In the genomic region with DNA sequence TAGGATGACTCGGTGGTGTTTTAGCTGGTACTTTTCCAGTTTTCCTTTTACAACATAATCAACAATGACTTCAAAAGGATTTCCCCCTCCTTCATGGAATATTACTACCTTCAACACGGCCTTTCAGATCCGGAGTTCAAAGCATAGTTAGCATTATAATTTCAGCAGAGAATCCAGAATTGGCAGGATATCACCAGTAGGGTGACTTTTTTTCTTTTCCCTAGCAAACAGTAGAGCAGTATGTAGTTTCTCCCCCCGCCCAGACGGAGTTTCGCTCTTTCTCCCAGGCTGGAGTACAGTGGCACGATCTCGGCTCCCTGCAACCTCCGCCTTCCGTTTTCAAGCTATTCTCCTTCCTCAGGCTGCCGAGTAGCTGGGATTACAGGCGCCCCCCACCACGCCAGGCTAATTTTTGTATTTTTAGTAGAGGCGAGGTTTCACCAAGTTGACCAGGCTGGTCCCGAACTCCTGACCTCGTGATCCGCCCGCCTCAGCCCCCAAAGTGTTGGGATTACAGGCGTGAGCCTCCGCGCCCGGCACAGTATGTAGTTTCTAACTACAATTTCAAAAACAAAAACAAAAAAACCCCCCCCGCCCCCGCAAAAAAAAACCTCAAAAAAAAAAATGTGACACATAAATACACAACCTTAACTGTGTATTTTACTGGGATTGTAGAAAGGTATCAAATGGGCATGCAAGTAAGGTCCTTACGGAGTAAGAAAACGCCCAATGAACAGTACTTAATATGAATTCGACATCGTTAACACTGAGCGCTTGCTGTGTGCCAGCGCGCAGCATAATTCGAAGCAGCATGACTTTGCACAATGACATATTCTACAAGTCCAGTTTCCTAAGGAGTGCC, we compare ENCODE assay signal across 1 cellular context.
TF ChIP-seq lines count a peak whose summit lies in the region.

No MANE protein-coding gene starts in this region.

TF ChIP-seq in K562, 482 proteins besides CTCF, POLR2A, EP300 and RAD21 (continued from another document and continues in another):
- TF ChIP-seq, protein P1, sequence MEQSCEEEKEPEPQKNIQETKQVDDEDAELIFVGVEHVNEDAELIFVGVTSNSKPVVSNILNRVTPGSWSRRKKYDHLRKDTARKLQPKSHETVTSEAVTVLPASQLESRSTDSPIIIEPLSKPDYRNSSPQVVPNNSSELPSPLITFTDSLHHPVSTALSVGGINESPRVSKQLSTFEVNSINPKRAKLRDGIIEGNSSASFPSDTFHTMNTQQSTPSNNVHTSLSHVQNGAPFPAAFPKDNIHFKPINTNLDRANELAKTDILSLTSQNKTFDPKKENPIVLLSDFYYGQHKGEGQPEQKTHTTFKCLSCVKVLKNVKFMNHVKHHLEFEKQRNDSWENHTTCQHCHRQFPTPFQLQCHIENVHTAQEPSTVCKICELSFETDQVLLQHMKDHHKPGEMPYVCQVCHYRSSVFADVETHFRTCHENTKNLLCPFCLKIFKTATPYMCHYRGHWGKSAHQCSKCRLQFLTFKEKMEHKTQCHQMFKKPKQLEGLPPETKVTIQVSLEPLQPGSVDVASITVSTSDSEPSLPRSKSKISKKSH (CRISPR knock-in tag; IDR thresholded peaks at IDR 0.05): no peak
- peak; percentile 29; the same call in 1 of the 2 replicates for TF ChIP-seq BHLHE40 (IDR thresholded peaks at IDR 0.05; ENCODE audit: low read length)
- 0 out of 4 replicates have a peak, but pooled peaks of 1 of the 2 experiments have one; percentile 9 for TF ChIP-seq SRF (CRISPR knock-in tag; IDR thresholded peaks at IDR 0.05)
- TF ChIP-seq, protein P2, sequence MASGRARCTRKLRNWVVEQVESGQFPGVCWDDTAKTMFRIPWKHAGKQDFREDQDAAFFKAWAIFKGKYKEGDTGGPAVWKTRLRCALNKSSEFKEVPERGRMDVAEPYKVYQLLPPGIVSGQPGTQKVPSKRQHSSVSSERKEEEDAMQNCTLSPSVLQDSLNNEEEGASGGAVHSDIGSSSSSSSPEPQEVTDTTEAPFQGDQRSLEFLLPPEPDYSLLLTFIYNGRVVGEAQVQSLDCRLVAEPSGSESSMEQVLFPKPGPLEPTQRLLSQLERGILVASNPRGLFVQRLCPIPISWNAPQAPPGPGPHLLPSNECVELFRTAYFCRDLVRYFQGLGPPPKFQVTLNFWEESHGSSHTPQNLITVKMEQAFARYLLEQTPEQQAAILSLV (tag; IDR thresholded peaks at IDR 0.05): no peak
- TF ChIP-seq, protein P3, sequence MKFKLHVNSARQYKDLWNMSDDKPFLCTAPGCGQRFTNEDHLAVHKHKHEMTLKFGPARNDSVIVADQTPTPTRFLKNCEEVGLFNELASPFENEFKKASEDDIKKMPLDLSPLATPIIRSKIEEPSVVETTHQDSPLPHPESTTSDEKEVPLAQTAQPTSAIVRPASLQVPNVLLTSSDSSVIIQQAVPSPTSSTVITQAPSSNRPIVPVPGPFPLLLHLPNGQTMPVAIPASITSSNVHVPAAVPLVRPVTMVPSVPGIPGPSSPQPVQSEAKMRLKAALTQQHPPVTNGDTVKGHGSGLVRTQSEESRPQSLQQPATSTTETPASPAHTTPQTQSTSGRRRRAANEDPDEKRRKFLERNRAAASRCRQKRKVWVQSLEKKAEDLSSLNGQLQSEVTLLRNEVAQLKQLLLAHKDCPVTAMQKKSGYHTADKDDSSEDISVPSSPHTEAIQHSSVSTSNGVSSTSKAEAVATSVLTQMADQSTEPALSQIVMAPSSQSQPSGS (CRISPR knock-in tag; IDR thresholded peaks at IDR 0.05): no peak
- peak; percentile 33; the same call in 1 of the 2 replicates for TF ChIP-seq MBD2 (IDR thresholded peaks at IDR 0.05; ENCODE audit: borderline replicate concordance, low read depth)
- TF ChIP-seq, protein P4, sequence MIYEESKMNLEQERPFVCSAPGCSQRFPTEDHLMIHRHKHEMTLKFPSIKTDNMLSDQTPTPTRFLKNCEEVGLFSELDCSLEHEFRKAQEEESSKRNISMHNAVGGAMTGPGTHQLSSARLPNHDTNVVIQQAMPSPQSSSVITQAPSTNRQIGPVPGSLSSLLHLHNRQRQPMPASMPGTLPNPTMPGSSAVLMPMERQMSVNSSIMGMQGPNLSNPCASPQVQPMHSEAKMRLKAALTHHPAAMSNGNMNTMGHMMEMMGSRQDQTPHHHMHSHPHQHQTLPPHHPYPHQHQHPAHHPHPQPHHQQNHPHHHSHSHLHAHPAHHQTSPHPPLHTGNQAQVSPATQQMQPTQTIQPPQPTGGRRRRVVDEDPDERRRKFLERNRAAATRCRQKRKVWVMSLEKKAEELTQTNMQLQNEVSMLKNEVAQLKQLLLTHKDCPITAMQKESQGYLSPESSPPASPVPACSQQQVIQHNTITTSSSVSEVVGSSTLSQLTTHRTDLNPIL (CRISPR knock-in tag; IDR thresholded peaks at IDR 0.05): 0 out of 2 replicates have a peak, but pooled peaks have one; percentile 26
- TF ChIP-seq FOXM1 (IDR thresholded peaks at IDR 0.05; ENCODE audit: low read depth): peak; percentile 14
- no peak for TF ChIP-seq FOXM1 (CRISPR knock-in tag; IDR thresholded peaks at IDR 0.05; ENCODE audit: low read depth)
- TF ChIP-seq, protein P5, sequence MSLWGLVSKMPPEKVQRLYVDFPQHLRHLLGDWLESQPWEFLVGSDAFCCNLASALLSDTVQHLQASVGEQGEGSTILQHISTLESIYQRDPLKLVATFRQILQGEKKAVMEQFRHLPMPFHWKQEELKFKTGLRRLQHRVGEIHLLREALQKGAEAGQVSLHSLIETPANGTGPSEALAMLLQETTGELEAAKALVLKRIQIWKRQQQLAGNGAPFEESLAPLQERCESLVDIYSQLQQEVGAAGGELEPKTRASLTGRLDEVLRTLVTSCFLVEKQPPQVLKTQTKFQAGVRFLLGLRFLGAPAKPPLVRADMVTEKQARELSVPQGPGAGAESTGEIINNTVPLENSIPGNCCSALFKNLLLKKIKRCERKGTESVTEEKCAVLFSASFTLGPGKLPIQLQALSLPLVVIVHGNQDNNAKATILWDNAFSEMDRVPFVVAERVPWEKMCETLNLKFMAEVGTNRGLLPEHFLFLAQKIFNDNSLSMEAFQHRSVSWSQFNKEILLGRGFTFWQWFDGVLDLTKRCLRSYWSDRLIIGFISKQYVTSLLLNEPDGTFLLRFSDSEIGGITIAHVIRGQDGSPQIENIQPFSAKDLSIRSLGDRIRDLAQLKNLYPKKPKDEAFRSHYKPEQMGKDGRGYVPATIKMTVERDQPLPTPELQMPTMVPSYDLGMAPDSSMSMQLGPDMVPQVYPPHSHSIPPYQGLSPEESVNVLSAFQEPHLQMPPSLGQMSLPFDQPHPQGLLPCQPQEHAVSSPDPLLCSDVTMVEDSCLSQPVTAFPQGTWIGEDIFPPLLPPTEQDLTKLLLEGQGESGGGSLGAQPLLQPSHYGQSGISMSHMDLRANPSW (CRISPR knock-in tag; IDR thresholded peaks at IDR 0.05): no peak
- TF ChIP-seq PHB2 (IDR thresholded peaks at IDR 0.05; ENCODE audit: low read depth): peak; percentile 51; the same call in 1 of the 2 replicates
- TF ChIP-seq ZFP1 (CRISPR knock-in tag; IDR thresholded peaks at IDR 0.05): 0 out of 2 replicates have a peak, but pooled peaks have one; percentile 35
- peak; percentile 58 for TF ChIP-seq SUPT5H (IDR thresholded peaks at IDR 0.05)
- TF ChIP-seq, protein P6, sequence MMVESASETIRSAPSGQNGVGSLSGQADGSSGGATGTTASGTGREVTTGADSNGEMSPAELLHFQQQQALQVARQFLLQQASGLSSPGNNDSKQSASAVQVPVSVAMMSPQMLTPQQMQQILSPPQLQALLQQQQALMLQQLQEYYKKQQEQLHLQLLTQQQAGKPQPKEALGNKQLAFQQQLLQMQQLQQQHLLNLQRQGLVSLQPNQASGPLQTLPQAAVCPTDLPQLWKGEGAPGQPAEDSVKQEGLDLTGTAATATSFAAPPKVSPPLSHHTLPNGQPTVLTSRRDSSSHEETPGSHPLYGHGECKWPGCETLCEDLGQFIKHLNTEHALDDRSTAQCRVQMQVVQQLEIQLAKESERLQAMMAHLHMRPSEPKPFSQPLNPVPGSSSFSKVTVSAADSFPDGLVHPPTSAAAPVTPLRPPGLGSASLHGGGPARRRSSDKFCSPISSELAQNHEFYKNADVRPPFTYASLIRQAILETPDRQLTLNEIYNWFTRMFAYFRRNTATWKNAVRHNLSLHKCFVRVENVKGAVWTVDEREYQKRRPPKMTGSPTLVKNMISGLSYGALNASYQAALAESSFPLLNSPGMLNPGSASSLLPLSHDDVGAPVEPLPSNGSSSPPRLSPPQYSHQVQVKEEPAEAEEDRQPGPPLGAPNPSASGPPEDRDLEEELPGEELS (CRISPR knock-in tag; IDR thresholded peaks at IDR 0.05; ENCODE audit: borderline replicate concordance): no peak
- TF ChIP-seq MTA3 (IDR thresholded peaks at IDR 0.05; ENCODE audit: borderline replicate concordance): 0 out of 2 replicates have a peak, but pooled peaks have one; percentile 15
- no peak for TF ChIP-seq ILK (tag; IDR thresholded peaks at IDR 0.05; ENCODE audit: borderline replicate concordance, low read depth)
- TF ChIP-seq PRPF4 (IDR thresholded peaks at IDR 0.05; ENCODE audit: insufficient read depth, low read depth, low read length, poor library complexity, severe bottlenecking): peak; percentile 3
- 0 out of 2 replicates have a peak, but pooled peaks have one; percentile 0 for TF ChIP-seq MYBL2 (IDR thresholded peaks at IDR 0.05; ENCODE audit: low read depth)
- no peak for TF ChIP-seq MYBL2 (CRISPR knock-in tag; IDR thresholded peaks at IDR 0.05; ENCODE audit: borderline replicate concordance)
- TF ChIP-seq RB1 (IDR thresholded peaks at IDR 0.05; ENCODE audit: low read depth): 0 out of 2 replicates have a peak, but pooled peaks have one; percentile 16
- TF ChIP-seq KLF16 (IDR thresholded peaks at IDR 0.05): 0 out of 2 replicates have a peak, but pooled peaks have one; percentile 18
- TF ChIP-seq, protein P7, sequence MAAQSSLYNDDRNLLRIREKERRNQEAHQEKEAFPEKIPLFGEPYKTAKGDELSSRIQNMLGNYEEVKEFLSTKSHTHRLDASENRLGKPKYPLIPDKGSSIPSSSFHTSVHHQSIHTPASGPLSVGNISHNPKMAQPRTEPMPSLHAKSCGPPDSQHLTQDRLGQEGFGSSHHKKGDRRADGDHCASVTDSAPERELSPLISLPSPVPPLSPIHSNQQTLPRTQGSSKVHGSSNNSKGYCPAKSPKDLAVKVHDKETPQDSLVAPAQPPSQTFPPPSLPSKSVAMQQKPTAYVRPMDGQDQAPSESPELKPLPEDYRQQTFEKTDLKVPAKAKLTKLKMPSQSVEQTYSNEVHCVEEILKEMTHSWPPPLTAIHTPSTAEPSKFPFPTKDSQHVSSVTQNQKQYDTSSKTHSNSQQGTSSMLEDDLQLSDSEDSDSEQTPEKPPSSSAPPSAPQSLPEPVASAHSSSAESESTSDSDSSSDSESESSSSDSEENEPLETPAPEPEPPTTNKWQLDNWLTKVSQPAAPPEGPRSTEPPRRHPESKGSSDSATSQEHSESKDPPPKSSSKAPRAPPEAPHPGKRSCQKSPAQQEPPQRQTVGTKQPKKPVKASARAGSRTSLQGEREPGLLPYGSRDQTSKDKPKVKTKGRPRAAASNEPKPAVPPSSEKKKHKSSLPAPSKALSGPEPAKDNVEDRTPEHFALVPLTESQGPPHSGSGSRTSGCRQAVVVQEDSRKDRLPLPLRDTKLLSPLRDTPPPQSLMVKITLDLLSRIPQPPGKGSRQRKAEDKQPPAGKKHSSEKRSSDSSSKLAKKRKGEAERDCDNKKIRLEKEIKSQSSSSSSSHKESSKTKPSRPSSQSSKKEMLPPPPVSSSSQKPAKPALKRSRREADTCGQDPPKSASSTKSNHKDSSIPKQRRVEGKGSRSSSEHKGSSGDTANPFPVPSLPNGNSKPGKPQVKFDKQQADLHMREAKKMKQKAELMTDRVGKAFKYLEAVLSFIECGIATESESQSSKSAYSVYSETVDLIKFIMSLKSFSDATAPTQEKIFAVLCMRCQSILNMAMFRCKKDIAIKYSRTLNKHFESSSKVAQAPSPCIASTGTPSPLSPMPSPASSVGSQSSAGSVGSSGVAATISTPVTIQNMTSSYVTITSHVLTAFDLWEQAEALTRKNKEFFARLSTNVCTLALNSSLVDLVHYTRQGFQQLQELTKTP (IDR thresholded peaks at IDR 0.05; ENCODE audit: low read depth in 1 of 2, partially characterized antibody in 2 of 2): peak in 1 of 2 experiments; percentile 17
- TF ChIP-seq SMARCA5 (IDR thresholded peaks at IDR 0.05): 0 out of 2 replicates have a peak, but pooled peaks have one; percentile 22
- TF ChIP-seq HNRNPUL1 (IDR thresholded peaks at IDR 0.05; ENCODE audit: low read length): 0 out of 2 replicates have a peak, but pooled peaks have one; percentile 15
- TF ChIP-seq ZNF668 (CRISPR knock-in tag; IDR thresholded peaks at IDR 0.05): no peak
- TF ChIP-seq MCM3 (IDR thresholded peaks at IDR 0.05): no peak
- TF ChIP-seq, protein P8, sequence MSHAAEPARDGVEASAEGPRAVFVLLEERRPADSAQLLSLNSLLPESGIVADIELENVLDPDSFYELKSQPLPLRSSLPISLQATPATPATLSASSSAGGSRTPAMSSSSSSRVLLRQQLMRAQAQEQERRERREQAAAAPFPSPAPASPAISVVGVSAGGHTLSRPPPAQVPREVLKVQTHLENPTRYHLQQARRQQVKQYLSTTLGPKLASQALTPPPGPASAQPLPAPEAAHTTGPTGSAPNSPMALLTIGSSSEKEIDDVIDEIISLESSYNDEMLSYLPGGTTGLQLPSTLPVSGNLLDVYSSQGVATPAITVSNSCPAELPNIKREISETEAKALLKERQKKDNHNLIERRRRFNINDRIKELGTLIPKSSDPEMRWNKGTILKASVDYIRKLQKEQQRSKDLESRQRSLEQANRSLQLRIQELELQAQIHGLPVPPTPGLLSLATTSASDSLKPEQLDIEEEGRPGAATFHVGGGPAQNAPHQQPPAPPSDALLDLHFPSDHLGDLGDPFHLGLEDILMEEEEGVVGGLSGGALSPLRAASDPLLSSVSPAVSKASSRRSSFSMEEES (CRISPR knock-in tag; IDR thresholded peaks at IDR 0.05): peak; percentile 77
- TF ChIP-seq, protein P9, sequence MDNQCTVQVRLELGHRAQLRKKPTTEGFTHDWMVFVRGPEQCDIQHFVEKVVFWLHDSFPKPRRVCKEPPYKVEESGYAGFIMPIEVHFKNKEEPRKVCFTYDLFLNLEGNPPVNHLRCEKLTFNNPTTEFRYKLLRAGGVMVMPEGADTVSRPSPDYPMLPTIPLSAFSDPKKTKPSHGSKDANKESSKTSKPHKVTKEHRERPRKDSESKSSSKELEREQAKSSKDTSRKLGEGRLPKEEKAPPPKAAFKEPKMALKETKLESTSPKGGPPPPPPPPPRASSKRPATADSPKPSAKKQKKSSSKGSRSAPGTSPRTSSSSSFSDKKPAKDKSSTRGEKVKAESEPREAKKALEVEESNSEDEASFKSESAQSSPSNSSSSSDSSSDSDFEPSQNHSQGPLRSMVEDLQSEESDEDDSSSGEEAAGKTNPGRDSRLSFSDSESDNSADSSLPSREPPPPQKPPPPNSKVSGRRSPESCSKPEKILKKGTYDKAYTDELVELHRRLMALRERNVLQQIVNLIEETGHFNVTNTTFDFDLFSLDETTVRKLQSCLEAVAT (IDR thresholded peaks at IDR 0.05): peak; percentile 11 to 77; a peak in 2 of 4 replicates
- peak; percentile 26 for TF ChIP-seq SAP30 (IDR thresholded peaks at IDR 0.05; ENCODE audit: borderline replicate concordance, insufficient read depth, low read depth, low read length, poor library complexity, severe bottlenecking)
